In genomic region chr9:99183616-99184015, GRCh38 we compare ENCODE assay signal across 13 cellular contexts.
"Had no signal": no experiment of that assay in that cellular context is flagged by ENCODE, and none has a peak within 500 bp of the region (broad histone marks: within the 10 kb centered on the region; RNA-seq: fewer than 3 reads in every experiment).

No MANE protein-coding gene starts in this region.

- H3K27ac Mint-ChIP-seq: activated naive CD4-positive, alpha-beta T cell treated with anti-CD3 and anti-CD28 coated beads, Interleukin-2, amount 50 U/mL, for 24 hours had no signal

- H3K27ac ChIP-seq: ovary had no signal

- H3K9me3 ChIP-seq: esophagus squamous epithelium, ovary, tibial nerve had no signal

- H3K27me3 ChIP-seq: ovary, tibial nerve had no signal

- H3K36me3 ChIP-seq: esophagus squamous epithelium, ovary, tibial nerve, WERI-Rb-1 had no signal

- H3K9me3 Mint-ChIP-seq: activated naive CD4-positive, alpha-beta T cell treated with anti-CD3 and anti-CD28 coated beads, Interleukin-2, amount 50 U/mL, for 24 hours; activated T-helper 2 cell treated with anti-CD3 and anti-CD28 coated beads, Interferon-gamma antibody, Interleukin-2, Interleukin-4, amounts not matched to agents 10 μg/mL and 5 μg/mL and 100 μg/mL, durations not matched to agents 14 hours and 24 hours and 36 hours had no signal

- H3K27me3 Mint-ChIP-seq: activated naive CD4-positive, alpha-beta T cell treated with anti-CD3 and anti-CD28 coated beads, Interleukin-2, amount 50 U/mL, for 24 hours had no signal

- H3K4me3 ChIP-seq: esophagus squamous epithelium, ovary had no signal

- H3K4me3 Mint-ChIP-seq: activated naive CD4-positive, alpha-beta T cell treated with anti-CD3 and anti-CD28 coated beads, Interleukin-2, amount 50 U/mL, for 24 hours had no signal

- H3K36me3 Mint-ChIP-seq: activated naive CD4-positive, alpha-beta T cell treated with anti-CD3 and anti-CD28 coated beads, Interleukin-2, amount 50 U/mL, for 24 hours had no signal

- DNase-seq: activated CD4-positive, alpha-beta T cell treated with anti-CD3 and anti-CD28 coated beads for 4 hours; activated T-cell treated with anti-CD3 and anti-CD28 coated beads for 4 hours; esophagus squamous epithelium; foreskin fibroblast; stimulated activated CD4-positive, alpha-beta T cell treated with anti-CD3 and anti-CD28 coated beads, Interleukin-4, amount 100 ng/mL, for 1 hour; stimulated activated CD8-positive, alpha-beta memory T cell treated with anti-CD3 and anti-CD28 coated beads, Interleukin-4, amount 100 ng/mL, for 48 hours; SW 1271; T1000; WERI-Rb-1 had no signal
